Comparison of ENCODE assay signal across 16 cellular contexts in the genomic region with DNA sequence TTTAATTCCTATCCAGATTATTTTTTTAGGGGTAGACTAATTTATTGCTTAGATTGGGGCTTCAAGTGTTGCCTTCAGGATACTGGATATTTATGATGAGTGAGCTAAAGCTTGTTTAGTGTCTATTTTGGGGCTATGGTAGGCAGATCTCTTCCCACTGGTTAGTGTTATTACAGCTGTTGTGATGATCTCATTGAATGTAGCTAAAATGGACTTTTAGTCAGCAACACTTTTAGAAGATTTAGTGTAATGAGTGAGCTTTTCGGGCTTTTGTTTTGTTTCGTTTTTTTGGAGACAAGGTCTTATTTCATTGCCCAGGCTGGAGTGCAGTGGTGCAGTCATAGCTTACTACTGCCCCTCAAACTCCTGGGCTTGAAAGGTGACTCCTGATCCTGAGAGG. TPM values are rescaled to one million over a fixed set of nuclear protein-coding genes. Genes with fewer than 3 reads are reported as not detected.
DNase-seq lines count a peak whose midpoint lies in the region; ATAC-seq and TF ChIP-seq lines count a peak whose summit lies in the region.
"Had no signal": no experiment of that assay in that cellular context is flagged by ENCODE, and none has a peak within 500 bp of the region (broad histone marks: within the 10 kb centered on the region; RNA-seq: fewer than 3 reads in every experiment).

No MANE protein-coding gene starts in this region.

- H3K9me2 ChIP-seq in GM23248 (ENCODE audit: insufficient read depth): no peaks in the 10 kb centered on the region

- no peaks in the 10 kb centered on the region for H3K27me3 Mint-ChIP-seq in naive thymus-derived CD8-positive, alpha-beta T cell

- no peak overlapping the region for H2AFZ ChIP-seq in GM23248

- peaks cover 25% of the 10 kb centered on the region; the same call in 1 of the 2 replicates for H3K36me3 ChIP-seq in GM23248 (ENCODE audit: low read depth)

- H3K9me3 Mint-ChIP-seq in naive thymus-derived CD8-positive, alpha-beta T cell: no peaks in the 10 kb centered on the region
- H3K9me3 Mint-ChIP-seq: T-helper 2 cell treated with Interferon-gamma antibody and Interleukin-4, amounts not matched to agents 5 μg/mL and 100 μg/mL, for 36 hours had no signal

- H3F3A ChIP-seq in GM23248 (ENCODE audit: insufficient read depth): peaks cover 21% of the 10 kb centered on the region; the same call in 1 of the 2 replicates

- POLR2A ChIA-PET in naive thymus-derived CD8-positive, alpha-beta T cell (lab: Charles Lee): interaction anchor here (2.4 kb wide), 1 partner anchor 15 kb away, joined by 11 read pairs; the partner anchor contains the start of gene THRAP3

- no peak overlapping the region for H3K9ac ChIP-seq in GM23248
- H3K9ac ChIP-seq: BLaER1 had no signal

- no peak overlapping the region for H3K4me2 ChIP-seq in GM23248 (ENCODE audit: unreplicated experiment)
- H3K4me2 ChIP-seq: BLaER1 had no signal

- peaks cover 33% of the 10 kb centered on the region; the same call in 1 of the 2 replicates for H4K20me1 ChIP-seq in GM23248 (ENCODE audit: insufficient read depth)

- H3K9me3 ChIP-seq in GM23248 (ENCODE audit: low read depth): no peaks in the 10 kb centered on the region

- in situ Hi-C loops in GM23248 (cut with MboI): no loop called here

- peaks cover 0 to 76% (median 4%) of the 10 kb centered on the region in 3 donors for H3K36me3 Mint-ChIP-seq in naive thymus-derived CD8-positive, alpha-beta T cell

- 73 to 77% methylated on average over 2 of the region's 2 CpGs for whole genome bisulfite sequencing in GM23248 (ENCODE audit: low coverage in 1 of 2, low lambda C conversion rate in 2 of 2, missing lambda C conversion rate in 2 of 2), 2 experiments

- H3K4me3 ChIP-seq in GM23248 (no peak overlapping the region), choroid plexus epithelial cell (ENCODE audit: low read depth, low read length) (no peak overlapping the region)
- H3K4me3 ChIP-seq: BLaER1 had no signal

- peaks cover 100% of the 10 kb centered on the region for H3K79me2 ChIP-seq in GM23248 (ENCODE audit: insufficient read depth)

- H3K27ac ChIP-seq in 22Rv1: peak overlapping the region; percentile 58
- peak overlapping the region; percentile 6; the same call in 1 of the 2 replicates for H3K27ac ChIP-seq in GM23248
- H3K27ac ChIP-seq: BLaER1 had no signal

- H3K4me1 ChIP-seq in GM23248 (ENCODE audit: insufficient read depth): no peaks in the 10 kb centered on the region

- peak; percentile 48 for DNase-seq in GM23248
- DNase-seq in choroid plexus epithelial cell (ENCODE audit: low read depth): peak; percentile 60
- DNase-seq in naive thymus-derived CD8-positive, alpha-beta T cell: no peak
- no peak for DNase-seq in DMS 273 treated with DMSO at 0.1 percent for 48 hours (lab: John Stamatoyannopoulos, UW)
- no peak for DNase-seq in C1 segment of cervical spinal cord (lab: John Stamatoyannopoulos, UW)
- DNase-seq: effector CD4-positive, alpha-beta T cell; NCI-H1092 treated with DMSO at 0.1 percent for 48 hours; NCI-H510A treated with DMSO at 0.1 percent for 48 hours; stimulated activated CD4-positive, alpha-beta T cell treated with anti-CD3 and anti-CD28 coated beads, Interleukin-2, amount 100 ng/mL, for 48 hours; stimulated activated naive CD4-positive, alpha-beta T cell had no signal

- H3K27ac Mint-ChIP-seq in naive thymus-derived CD8-positive, alpha-beta T cell: peak overlapping the region in 9 of 10 donors; percentile 4 to 88 (median 49)
- H3K27ac Mint-ChIP-seq: T-helper 2 cell treated with Interferon-gamma antibody and Interleukin-4, amounts not matched to agents 5 μg/mL and 100 μg/mL, for 36 hours had no signal

- no peaks in the 10 kb centered on the region for H3K27me3 ChIP-seq in GM23248 (replicated peaks; ENCODE audit: insufficient read depth)
- H3K27me3 ChIP-seq: BLaER1 had no signal

- peaks cover 22 to 67% (median 53%) of the 10 kb centered on the region in 4 donors for H3K4me1 Mint-ChIP-seq in naive thymus-derived CD8-positive, alpha-beta T cell

- TF ChIP-seq CTCF in 22Rv1 (IDR thresholded peaks at IDR 0.05): no peak
- TF ChIP-seq CTCF in choroid plexus epithelial cell (conservative IDR thresholded peaks at IDR 0.05; ENCODE audit: low read depth, low read length): no peak

- ATAC-seq in naive thymus-derived CD8-positive, alpha-beta T cell: no peak
- ATAC-seq in HG03354 (IDR thresholded peaks at IDR 0.05; ENCODE audit: poor library complexity, severe bottlenecking, unreplicated experiment): no peak
- ATAC-seq in GM21576 (IDR thresholded peaks at IDR 0.05; ENCODE audit: unreplicated experiment): no peak
- ATAC-seq: HCT116 had no signal

- H3K4me3 Mint-ChIP-seq in naive thymus-derived CD8-positive, alpha-beta T cell: peak overlapping the region in 4 of 10 donors; percentile 20 to 40 (median 30)
- H3K4me3 Mint-ChIP-seq: T-helper 2 cell treated with Interferon-gamma antibody and Interleukin-4, amounts not matched to agents 5 μg/mL and 100 μg/mL, for 36 hours had no signal

RNA-seq across cellular contexts. Expression of gene THRAP3, which starts 14.2 kb away (rescaled TPM):
- 57.3 and 61.5 TPM in 2 replicates for total RNA-seq in GM23248 (2014; rRNA removed; shearing (Covaris generic))
- 91.9 and 95.2 TPM in 2 replicates for polyA plus RNA-seq in GM23248 (2016; fragmentation: Nextera tagmentation; extraction: Ambion mirVana)
- 100 to 1,000 TPM; 123 to 131 TPM for total RNA-seq in naive thymus-derived CD8-positive, alpha-beta T cell
- 100 to 1,000 TPM in 1 of 3 donors, 10 to 100 TPM in 2; 87.6 to 106 (median 97.8) TPM for polyA plus RNA-seq in naive thymus-derived CD8-positive, alpha-beta T cell

Comparison
In these comparisons a context has a peak if more than half of its experiments do, and no peak if none do; other contexts are left out.
1. DNase-seq: peak in GM23248 (single experiment) and choroid plexus epithelial cell (single experiment); none in naive thymus-derived CD8-positive, alpha-beta T cell (0 of 10), DMS 273 treated with DMSO at 0.1 percent for 48 hours (single experiment) and C1 segment of cervical spinal cord (0 of 14).